In the genomic region with DNA sequence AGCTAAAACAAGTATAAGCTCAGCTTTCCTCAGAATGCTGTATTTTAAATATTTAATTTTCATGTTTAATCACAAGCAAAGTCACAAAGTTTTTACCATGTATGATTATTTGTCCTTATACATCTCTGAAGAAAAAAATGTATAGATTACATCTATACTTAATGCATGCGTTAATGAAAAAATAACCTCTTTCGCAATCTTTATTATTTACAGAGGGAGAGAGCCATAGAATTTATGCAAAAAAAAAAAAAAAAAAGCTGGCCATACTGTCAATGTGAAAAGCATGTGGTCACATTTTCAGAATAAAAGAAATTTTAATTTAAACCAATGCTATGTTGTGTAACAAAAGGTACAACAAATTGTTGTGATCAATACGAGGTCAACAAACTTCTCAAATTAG, we compare ENCODE assay signal across 39 cellular contexts.
"Had no signal": no experiment of that assay in that cellular context is flagged by ENCODE, and none has a peak within 500 bp of the region (broad histone marks: within the 10 kb centered on the region; RNA-seq: fewer than 3 reads in every experiment).

No MANE protein-coding gene starts in this region.

- H3K9me3 ChIP-seq: adrenal gland, ascending aorta, body of pancreas, breast epithelium had no signal

- H3K36me3 ChIP-seq: adrenal gland, ascending aorta, brain microvascular endothelial cell, breast epithelium, cardiac muscle cell had no signal

- H3K4me1 ChIP-seq: adrenal gland, ascending aorta, body of pancreas, breast epithelium had no signal

- FAIRE-seq: astrocyte, bronchial epithelial cell, colon had no signal

- H3K27me3 Mint-ChIP-seq: activated naive CD4-positive, alpha-beta T cell treated with anti-CD3 and anti-CD28 coated beads, Interleukin-2, amount 10 ng/mL, durations not matched to agents 7 days and 5 days; activated naive CD4-positive, alpha-beta T cell treated with anti-CD3 and anti-CD28 coated beads, Interleukin-2, amount 50 U/mL, for 24 hours; activated naive CD8-positive, alpha-beta T cell; activated naive CD8-positive, alpha-beta T cell treated with anti-CD3 and anti-CD28 coated beads for 36 hours; activated naive CD8-positive, alpha-beta T cell treated with anti-CD3 and anti-CD28 coated beads, Interleukin-2, amount 10 ng/mL, durations not matched to agents 7 days and 5 days; activated naive CD8-positive, alpha-beta T cell treated with anti-CD3 and anti-CD28 coated beads, Interleukin-2, amount 50 U/mL, for 24 hours; activated T-helper 17 cell treated with anti-CD3 and anti-CD28 coated beads, Interleukin-2, amount 50 U/mL, for 72 hours; brain; central memory CD8-positive, alpha-beta T cell had no signal

- ATAC-seq: activated naive CD4-positive, alpha-beta T cell treated with anti-CD3 and anti-CD28 coated beads, Interleukin-2, amount 50 U/mL, for 72 hours; activated naive CD8-positive, alpha-beta T cell treated with anti-CD3 and anti-CD28 coated beads, Interleukin-2, amount 50 U/mL, for 24 hours; activated T-cell treated with anti-CD3 and anti-CD28 coated beads, Interleukin-2, amount 50 U/mL, for 4 hours; activated T-cell treated with anti-CD3 and anti-CD28 coated beads, Interleukin-2, amount 50 U/mL, for 72 hours; activated T-helper 17 cell treated with anti-CD3 and anti-CD28 coated beads, Interleukin-2, amount 50 U/mL, for 72 hours; body of pancreas had no signal

- H3K36me3 Mint-ChIP-seq: activated naive CD4-positive, alpha-beta T cell treated with anti-CD3 and anti-CD28 coated beads, Interleukin-2, amount 10 ng/mL, durations not matched to agents 7 days and 5 days; activated naive CD4-positive, alpha-beta T cell treated with anti-CD3 and anti-CD28 coated beads, Interleukin-2, amount 50 U/mL, for 24 hours; activated naive CD4-positive, alpha-beta T cell treated with anti-CD3 and anti-CD28 coated beads, Interleukin-2, amount 50 U/mL, for 72 hours; activated naive CD8-positive, alpha-beta T cell treated with anti-CD3 and anti-CD28 coated beads for 36 hours; activated naive CD8-positive, alpha-beta T cell treated with anti-CD3 and anti-CD28 coated beads, Interleukin-2, amount 10 ng/mL, durations not matched to agents 7 days and 5 days had no signal

- H3K9me3 Mint-ChIP-seq: activated naive CD4-positive, alpha-beta T cell treated with anti-CD3 and anti-CD28 coated beads for 36 hours; activated naive CD4-positive, alpha-beta T cell treated with anti-CD3 and anti-CD28 coated beads, Interleukin-2, amount 10 ng/mL, durations not matched to agents 7 days and 5 days; activated naive CD4-positive, alpha-beta T cell treated with anti-CD3 and anti-CD28 coated beads, Interleukin-2, amount 50 U/mL, for 24 hours; activated naive CD4-positive, alpha-beta T cell treated with anti-CD3 and anti-CD28 coated beads, Interleukin-2, amount 50 U/mL, for 72 hours; activated naive CD8-positive, alpha-beta T cell treated with anti-CD3 and anti-CD28 coated beads for 36 hours; activated naive CD8-positive, alpha-beta T cell treated with anti-CD3 and anti-CD28 coated beads, Interleukin-2, amount 10 ng/mL, durations not matched to agents 7 days and 5 days; activated naive CD8-positive, alpha-beta T cell treated with anti-CD3 and anti-CD28 coated beads, Interleukin-2, amount 50 U/mL, for 24 hours; activated T-cell treated with anti-CD3 and anti-CD28 coated beads, Interleukin-2, amount 50 U/mL, for 4 hours; activated T-cell treated with anti-CD3 and anti-CD28 coated beads, Interleukin-2, amount 50 U/mL, for 72 hours; activated T-helper 1 cell treated with anti-CD3 and anti-CD28 coated beads, Interleukin-12 subunit alpha, Interleukin-12 subunit beta, Interleukin-2, Interleukin-4 antibody, amounts not matched to agents 30 ng/mL and 10 ng/mL and 1 ng/mL, durations not matched to agents 14 hours and 24 hours and 36 hours; activated T-helper 17 cell treated with anti-CD3 and anti-CD28 coated beads, Interleukin-2, amount 50 U/mL, for 72 hours; activated T-helper 2 cell treated with anti-CD3 and anti-CD28 coated beads, Interferon-gamma antibody, Interleukin-2, Interleukin-4, amounts not matched to agents 10 μg/mL and 5 μg/mL and 100 μg/mL, durations not matched to agents 14 hours and 24 hours and 36 hours; central memory CD8-positive, alpha-beta T cell had no signal

- H3K27ac ChIP-seq: adrenal gland, ascending aorta, body of pancreas, brain microvascular endothelial cell, breast epithelium, cardiac muscle cell had no signal

- H3K27ac Mint-ChIP-seq: activated naive CD4-positive, alpha-beta T cell treated with anti-CD3 and anti-CD28 coated beads for 36 hours; activated naive CD4-positive, alpha-beta T cell treated with anti-CD3 and anti-CD28 coated beads, Interleukin-2, amount 10 ng/mL, durations not matched to agents 7 days and 5 days; activated naive CD4-positive, alpha-beta T cell treated with anti-CD3 and anti-CD28 coated beads, Interleukin-2, amount 50 U/mL, for 24 hours; activated naive CD4-positive, alpha-beta T cell treated with anti-CD3 and anti-CD28 coated beads, Interleukin-2, amount 50 U/mL, for 72 hours; activated naive CD8-positive, alpha-beta T cell; activated naive CD8-positive, alpha-beta T cell treated with anti-CD3 and anti-CD28 coated beads for 36 hours; activated naive CD8-positive, alpha-beta T cell treated with anti-CD3 and anti-CD28 coated beads, Interleukin-2, amount 10 ng/mL, durations not matched to agents 7 days and 5 days; activated naive CD8-positive, alpha-beta T cell treated with anti-CD3 and anti-CD28 coated beads, Interleukin-2, amount 50 U/mL, for 24 hours; activated T-cell treated with anti-CD3 and anti-CD28 coated beads, Interleukin-2, amount 50 U/mL, for 72 hours; activated T-helper 1 cell treated with anti-CD3 and anti-CD28 coated beads, Interleukin-12 subunit alpha, Interleukin-12 subunit beta, Interleukin-2, Interleukin-4 antibody, amounts not matched to agents 30 ng/mL and 10 ng/mL and 1 ng/mL, durations not matched to agents 14 hours and 24 hours and 36 hours; activated T-helper 17 cell treated with anti-CD3 and anti-CD28 coated beads, Interleukin-2, amount 50 U/mL, for 72 hours; activated T-helper 2 cell treated with anti-CD3 and anti-CD28 coated beads, Interferon-gamma antibody, Interleukin-2, Interleukin-4, amounts not matched to agents 10 μg/mL and 5 μg/mL and 100 μg/mL, durations not matched to agents 14 hours and 24 hours and 36 hours had no signal

- H3K27me3 ChIP-seq: adrenal gland, ascending aorta, body of pancreas, brain microvascular endothelial cell, breast epithelium, cardiac muscle cell had no signal

- DNase-seq: activated effector memory CD4-positive, alpha-beta T cell treated with anti-CD3 and anti-CD28 coated beads, Interleukin-2, amount 50 U/mL, for 16 hours; activated effector memory CD4-positive, alpha-beta T cell treated with Interleukin-2 at 50 U/mL for 16 hours; activated gamma-delta T cell; activated gamma-delta T cell treated with Interleukin-2 at 50 U/mL for 16 hours; activated naive CD4-positive, alpha-beta T cell; activated naive CD4-positive, alpha-beta T cell treated with anti-CD3 and anti-CD28 coated beads for 36 hours; activated naive CD4-positive, alpha-beta T cell treated with anti-CD3 and anti-CD28 coated beads, Interleukin-2, amount 10 ng/mL, durations not matched to agents 7 days and 5 days; activated naive CD4-positive, alpha-beta T cell treated with anti-CD3 and anti-CD28 coated beads, Interleukin-2, amount 50 U/mL, for 16 hours; activated naive CD4-positive, alpha-beta T cell treated with Interleukin-2 at 50 U/mL for 16 hours; activated naive CD8-positive, alpha-beta T cell treated with anti-CD3 and anti-CD28 coated beads for 36 hours; activated naive CD8-positive, alpha-beta T cell treated with anti-CD3 and anti-CD28 coated beads, Interleukin-2, amount 10 ng/mL, durations not matched to agents 7 days and 5 days; activated naive CD8-positive, alpha-beta T cell treated with anti-CD3 and anti-CD28 coated beads, Interleukin-2, amount 50 U/mL, for 24 hours; activated T-cell treated with anti-CD3 and anti-CD28 coated beads, Interleukin-2, amount 50 U/mL, for 4 hours; activated T-cell treated with anti-CD3 and anti-CD28 coated beads, Interleukin-2, amount 50 U/mL, for 48 hours; activated T-cell treated with anti-CD3 and anti-CD28 coated beads, Interleukin-2, amount 50 U/mL, for 72 hours; adrenal gland; amniotic stem cell; amygdala; anterior cingulate cortex; aorta; body of pancreas; brain microvascular endothelial cell; caudate nucleus; central memory CD4-positive, alpha-beta T cell; cerebellar nuclear complex had no signal

- H3K4me3 Mint-ChIP-seq: activated naive CD4-positive, alpha-beta T cell treated with anti-CD3 and anti-CD28 coated beads for 36 hours; activated naive CD4-positive, alpha-beta T cell treated with anti-CD3 and anti-CD28 coated beads, Interleukin-2, amount 10 ng/mL, durations not matched to agents 7 days and 5 days; activated naive CD4-positive, alpha-beta T cell treated with anti-CD3 and anti-CD28 coated beads, Interleukin-2, amount 50 U/mL, for 24 hours; activated naive CD8-positive, alpha-beta T cell; activated naive CD8-positive, alpha-beta T cell treated with anti-CD3 and anti-CD28 coated beads for 36 hours; activated naive CD8-positive, alpha-beta T cell treated with anti-CD3 and anti-CD28 coated beads, Interleukin-2, amount 10 ng/mL, durations not matched to agents 7 days and 5 days; activated naive CD8-positive, alpha-beta T cell treated with anti-CD3 and anti-CD28 coated beads, Interleukin-2, amount 50 U/mL, for 24 hours; activated T-cell treated with anti-CD3 and anti-CD28 coated beads, Interleukin-2, amount 50 U/mL, for 4 hours; activated T-cell treated with anti-CD3 and anti-CD28 coated beads, Interleukin-2, amount 50 U/mL, for 72 hours; activated T-helper 1 cell treated with anti-CD3 and anti-CD28 coated beads, Interleukin-12 subunit alpha, Interleukin-12 subunit beta, Interleukin-2, Interleukin-4 antibody, amounts not matched to agents 30 ng/mL and 10 ng/mL and 1 ng/mL, durations not matched to agents 14 hours and 24 hours and 36 hours; activated T-helper 17 cell treated with anti-CD3 and anti-CD28 coated beads, Interleukin-2, amount 50 U/mL, for 72 hours; brain; central memory CD8-positive, alpha-beta T cell had no signal

- H3K4me1 Mint-ChIP-seq: activated naive CD4-positive, alpha-beta T cell treated with anti-CD3 and anti-CD28 coated beads, Interleukin-2, amount 10 ng/mL, durations not matched to agents 7 days and 5 days; activated naive CD8-positive, alpha-beta T cell treated with anti-CD3 and anti-CD28 coated beads for 36 hours; activated naive CD8-positive, alpha-beta T cell treated with anti-CD3 and anti-CD28 coated beads, Interleukin-2, amount 10 ng/mL, durations not matched to agents 7 days and 5 days; activated naive CD8-positive, alpha-beta T cell treated with anti-CD3 and anti-CD28 coated beads, Interleukin-2, amount 50 U/mL, for 24 hours; activated T-helper 17 cell treated with anti-CD3 and anti-CD28 coated beads, Interleukin-2, amount 50 U/mL, for 72 hours had no signal

- H3K4me3 ChIP-seq: adrenal gland, ascending aorta, body of pancreas, breast epithelium, cardiac muscle cell had no signal
